In the genomic region with DNA sequence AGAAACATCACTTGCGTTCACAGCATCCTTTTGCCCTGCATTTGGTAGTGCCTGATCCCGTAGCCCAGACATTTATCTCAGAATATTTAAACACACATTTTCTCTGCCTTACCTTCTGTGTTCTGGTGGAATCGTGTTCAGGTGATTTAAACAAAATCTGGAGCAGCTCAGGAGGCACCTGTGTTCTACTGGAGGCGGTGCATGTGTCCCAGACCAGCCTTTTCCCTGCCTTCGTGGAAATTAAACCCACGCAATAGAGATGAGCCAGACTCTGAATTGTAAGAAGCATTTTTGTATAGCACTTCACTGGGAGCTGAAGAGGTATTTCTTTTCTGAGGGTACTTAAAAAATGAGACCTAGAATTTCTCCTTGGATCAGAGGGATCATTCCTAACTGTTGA, we compare ENCODE assay signal across 19 cellular contexts.
"Had no signal": no experiment of that assay in that cellular context is flagged by ENCODE, and none has a peak within 500 bp of the region (broad histone marks: within the 10 kb centered on the region; RNA-seq: fewer than 3 reads in every experiment).

No MANE protein-coding gene starts in this region.

- H3K9me3 Mint-ChIP-seq: T-cell had no signal

- ATAC-seq: T-cell had no signal

- DNase-seq: KBM-7, NCI-H1092, NCI-H1105 treated with DMSO at 0.1 percent for 48 hours, NCI-H1417 treated with DMSO at 0.1 percent for 48 hours, NCI-H146, NCI-H1694 treated with DMSO at 0.1 percent for 48 hours, NCI-H2029, NCI-H2171, NCI-H226, NCI-H446, NCI-H510A, NCI-H524 treated with DMSO at 0.1 percent for 48 hours, NCI-H69, NCI-H774, RPMI8226, SHP77, SK-N-SH, SW 1271, T-cell had no signal

- H3K9me3 ChIP-seq: SK-N-SH had no signal

- H3K4me3 Mint-ChIP-seq: T-cell had no signal

- H3K9ac ChIP-seq: SK-N-SH had no signal

- H3K36me3 Mint-ChIP-seq: T-cell had no signal

- H3K27ac Mint-ChIP-seq: T-cell had no signal

- H3K4me1 Mint-ChIP-seq: T-cell had no signal

- H3K4me2 ChIP-seq: SK-N-SH had no signal
